ENCODE assay signal across 8 cellular contexts in genomic region chr16:85245307-85246172, GRCh38.
DNase-seq lines count a peak whose midpoint lies in the region; ATAC-seq lines count a peak whose summit lies in the region.

No MANE protein-coding gene starts in this region.

- no peak overlapping the region for H3K4me3 Mint-ChIP-seq in activated CD4-positive, alpha-beta T cell treated with anti-CD3 and anti-CD28 coated beads, Interleukin-2, amount 10 ng/mL, durations not matched to agents 24 days and 14 days
- H3K4me3 Mint-ChIP-seq in stimulated activated memory B cell treated with anti-CD40 and anti-IgM and Interleukin-4, amounts not matched to agents 10 μg/mL and 1 μg/mL and 100 μg/mL, for 72 hours, result no peak overlapping the region

- ATAC-seq in stimulated activated memory B cell treated with anti-CD40 and anti-IgM and Interleukin-4, amounts not matched to agents 10 μg/mL and 1 μg/mL and 100 μg/mL, for 72 hours, result peak; percentile 53

- H3K4me1 Mint-ChIP-seq in activated CD4-positive, alpha-beta T cell treated with anti-CD3 and anti-CD28 coated beads, Interleukin-2, amount 10 ng/mL, durations not matched to agents 24 days and 14 days, result peaks cover 3% of the 10 kb centered on the region
- H3K4me1 Mint-ChIP-seq in stimulated activated memory B cell treated with anti-CD40 and anti-IgM and Interleukin-4, amounts not matched to agents 10 μg/mL and 1 μg/mL and 100 μg/mL, for 72 hours, result peaks cover 7% of the 10 kb centered on the region

- no peaks in the 10 kb centered on the region for H3K9me3 Mint-ChIP-seq in activated CD4-positive, alpha-beta T cell treated with anti-CD3 and anti-CD28 coated beads, Interleukin-2, amount 10 ng/mL, durations not matched to agents 24 days and 14 days
- H3K9me3 Mint-ChIP-seq in stimulated activated memory B cell treated with anti-CD40 and anti-IgM and Interleukin-4, amounts not matched to agents 10 μg/mL and 1 μg/mL and 100 μg/mL, for 72 hours, result no peaks in the 10 kb centered on the region

- DNase-seq in SIG-M5 treated with dmso at 0.1 percent for 504 hours (lab: John Stamatoyannopoulos, UW; ENCODE audit: unreplicated experiment), result peak; percentile 31
- no peak for DNase-seq in SIG-M5 (lab: John Stamatoyannopoulos, UW)
- DNase-seq in NCI-H2171 (lab: John Stamatoyannopoulos, UW), result peak; percentile 67
- peak; percentile 82 for DNase-seq in activated CD4-positive, alpha-beta T cell treated with anti-CD3 and anti-CD28 coated beads, Interleukin-2, amount 10 ng/mL, durations not matched to agents 24 days and 14 days
- peak; percentile 50 to 68 for DNase-seq in dermis microvascular lymphatic vessel endothelial cell (ENCODE audit: low read depth in 2 of 2)
- DNase-seq in medulla oblongata (ENCODE audit: extremely low spot score), result peak; percentile 74
- DNase-seq in GF-D8 (lab: John Stamatoyannopoulos, UW), result no peak

- intact Hi-C loops in activated CD4-positive, alpha-beta T cell treated with anti-CD3 and anti-CD28 coated beads, Interleukin-2, amount 10 ng/mL, durations not matched to agents 24 days and 14 days (cut with micrococcal nuclease), result loop anchor here (10.0 kb wide), 1 partner anchor 131 kb away; the partner anchor contains the start of gene CIBAR2

- H3K27ac Mint-ChIP-seq in activated CD4-positive, alpha-beta T cell treated with anti-CD3 and anti-CD28 coated beads, Interleukin-2, amount 10 ng/mL, durations not matched to agents 24 days and 14 days, result no peak overlapping the region
- no peak overlapping the region for H3K27ac Mint-ChIP-seq in stimulated activated memory B cell treated with anti-CD40 and anti-IgM and Interleukin-4, amounts not matched to agents 10 μg/mL and 1 μg/mL and 100 μg/mL, for 72 hours

- peaks cover 7% of the 10 kb centered on the region for H3K27me3 Mint-ChIP-seq in activated CD4-positive, alpha-beta T cell treated with anti-CD3 and anti-CD28 coated beads, Interleukin-2, amount 10 ng/mL, durations not matched to agents 24 days and 14 days
- peaks cover 57% of the 10 kb centered on the region for H3K27me3 Mint-ChIP-seq in stimulated activated memory B cell treated with anti-CD40 and anti-IgM and Interleukin-4, amounts not matched to agents 10 μg/mL and 1 μg/mL and 100 μg/mL, for 72 hours

- H3K36me3 Mint-ChIP-seq in activated CD4-positive, alpha-beta T cell treated with anti-CD3 and anti-CD28 coated beads, Interleukin-2, amount 10 ng/mL, durations not matched to agents 24 days and 14 days (ENCODE audit: low read depth), result no peaks in the 10 kb centered on the region
- H3K36me3 Mint-ChIP-seq in stimulated activated memory B cell treated with anti-CD40 and anti-IgM and Interleukin-4, amounts not matched to agents 10 μg/mL and 1 μg/mL and 100 μg/mL, for 72 hours, result no peaks in the 10 kb centered on the region

Comparison
In these comparisons a context has a peak if more than half of its experiments do, and no peak if none do; other contexts are left out.
1. DNase-seq: peak in SIG-M5 treated with dmso at 0.1 percent for 504 hours (single experiment), NCI-H2171 (single experiment), activated CD4-positive, alpha-beta T cell treated with anti-CD3 and anti-CD28 coated beads, Interleukin-2, amount 10 ng/mL, durations not matched to agents 24 days and 14 days (single experiment), dermis microvascular lymphatic vessel endothelial cell (2 of 2) and medulla oblongata (single experiment); none in SIG-M5 (single experiment) and GF-D8 (single experiment).